In genomic region chr13:74287672-74288169, GRCh38 we compare ENCODE assay signal across 8 cellular contexts.
DNase-seq lines count a peak whose midpoint lies in the region; ATAC-seq and TF ChIP-seq lines count a peak whose summit lies in the region.

No MANE protein-coding gene starts in this region.

- H2AK5ac ChIP-seq in IMR-90 (ENCODE audit: low read depth, low read length): no peak overlapping the region

- TF ChIP-seq CTCF in IMR-90 (conservative IDR thresholded peaks at IDR 0.05; ENCODE audit: low read depth, low read length) (no peak), thoracic aorta (IDR thresholded peaks at IDR 0.05) (no peak)

- no peak overlapping the region for H3K23ac ChIP-seq in IMR-90 (ENCODE audit: low read depth, low read length)

- no peak overlapping the region for H3K4ac ChIP-seq in IMR-90 (ENCODE audit: low read depth, low read length)

- dilution Hi-C loops in IMR-90 (cut with HindIII; ENCODE audit: low sequenced_read_pairs, unreplicated experiment): no loop called here

- H2AK9ac ChIP-seq in IMR-90 (replicated peaks; ENCODE audit: low read depth, low read length, poor library complexity): no peak overlapping the region

- H3K9ac ChIP-seq in IMR-90 (ENCODE audit: low read depth, low read length): no peak overlapping the region

- no peak overlapping the region for H3K18ac ChIP-seq in IMR-90 (ENCODE audit: low read depth, low read length)

- intact Hi-C loops in IMR-90 (cut with micrococcal nuclease) (loop anchor here (1.0 to 5.0 kb wide), 5 partner anchors 152 to 930 kb away; no protein-coding TSS in a partner anchor), head of caudate nucleus (cut with DNase I) (no loop called here)

- no peaks in the 10 kb centered on the region for H3K9me3 Mint-ChIP-seq in activated naive CD4-positive, alpha-beta T cell treated with anti-CD3 and anti-CD28 coated beads, Interleukin-2, amount 10 ng/mL, durations not matched to agents 7 days and 5 days

- POLR2A ChIA-PET in IMR-90 (lab: Charles Lee; ENCODE audit: unreplicated experiment): no interaction called here

- H3K9me3 ChIP-seq in IMR-90 (ENCODE audit: control insufficient read depth, insufficient read depth, low read length) (no peaks in the 10 kb centered on the region), thoracic aorta (no peaks in the 10 kb centered on the region)

- no peak overlapping the region for H4K5ac ChIP-seq in IMR-90 (ENCODE audit: low read depth, low read length)

- H3K27me3 Mint-ChIP-seq in activated naive CD4-positive, alpha-beta T cell treated with anti-CD3 and anti-CD28 coated beads, Interleukin-2, amount 10 ng/mL, durations not matched to agents 7 days and 5 days: peaks cover 3% of the 10 kb centered on the region

- no TSS peak for BruUV-seq in IMR-90 (replicated peaks; lab: Mats Ljungman, UMichigan)

- CTCF ChIA-PET in IMR-90 (lab: Yijun Ruan, JAX): interaction anchor here (0.5 to 2.4 kb wide), 9 partner anchors 9 to 1049 kb away, joined by 3 to 8 read pairs (median 5); no protein-coding TSS in a partner anchor
- CTCF ChIA-PET in activated naive CD4-positive, alpha-beta T cell treated with anti-CD3 and anti-CD28 coated beads, Interleukin-2, amount 10 ng/mL, durations not matched to agents 7 days and 5 days (lab: Charles Lee): interaction anchor here (0.5 to 3.4 kb wide), 31 partner anchors 14 to 1140 kb away, joined by 3 to 29 read pairs (median 4); partner anchors contain the start of gene KLF12

- H3K36me3 ChIP-seq in IMR-90 (ENCODE audit: control insufficient read depth, insufficient read depth, low read length) (no peaks in the 10 kb centered on the region), thoracic aorta (no peaks in the 10 kb centered on the region)

- H3K4me3 ChIP-seq in IMR-90 (ENCODE audit: insufficient read depth, low read depth, low read length) (no peak overlapping the region), thoracic aorta (peak overlapping the region; percentile 59)

- TF ChIP-seq POLR2A in IMR-90 (IDR thresholded peaks at IDR 0.05; ENCODE audit: low read depth, low read length): no peak

- no peaks in the 10 kb centered on the region for H4K20me1 ChIP-seq in IMR-90 (ENCODE audit: insufficient read depth, low read length)

- ATAC-seq in IMR-90 (ENCODE audit: low read depth) (peak; percentile 71), thoracic aorta (ENCODE audit: insufficient number of reproducible peaks, low FRiP score, low read depth) (no peak)

- peak overlapping the region; percentile 88 for H3K27ac Mint-ChIP-seq in activated naive CD4-positive, alpha-beta T cell treated with anti-CD3 and anti-CD28 coated beads, Interleukin-2, amount 10 ng/mL, durations not matched to agents 7 days and 5 days

- H2BK15ac ChIP-seq in IMR-90 (ENCODE audit: low read depth, low read length): no peak overlapping the region

- H4K8ac ChIP-seq in IMR-90 (ENCODE audit: low read depth in 2 of 2, low read length in 2 of 2): no peak overlapping the region

- in situ Hi-C loops in IMR-90 (cut with MboI; ENCODE audit: low sequenced_read_pairs): loop anchor here (25.0 kb wide), 1 partner anchor 450 kb away; no protein-coding TSS in a partner anchor

- H2BK5ac ChIP-seq in IMR-90 (ENCODE audit: low read depth, low read length, poor library complexity, severe bottlenecking): no peak overlapping the region

- H3K36me3 Mint-ChIP-seq in activated naive CD4-positive, alpha-beta T cell treated with anti-CD3 and anti-CD28 coated beads, Interleukin-2, amount 10 ng/mL, durations not matched to agents 7 days and 5 days: no peaks in the 10 kb centered on the region

- H2BK120ac ChIP-seq in IMR-90 (ENCODE audit: low read depth, low read length): no peak overlapping the region

- peaks cover 2% of the 10 kb centered on the region for H3K4me1 ChIP-seq in IMR-90 (ENCODE audit: control insufficient read depth, insufficient read depth, low read length)
- H3K4me1 ChIP-seq in thoracic aorta (ENCODE audit: control insufficient read depth in 1 of 2, low read depth in 2 of 2): peaks cover 4 to 24% of the 10 kb centered on the region in 2 donors

- peak overlapping the region; percentile 13; the same call in 1 of the 2 replicates for H3K4me2 ChIP-seq in IMR-90 (ENCODE audit: low read depth, low read length)

- TF ChIP-seq RAD21 in IMR-90 (IDR thresholded peaks at IDR 0.05; ENCODE audit: low read length): no peak

- 0% methylated on average over 1 of the region's 5 CpGs; no CpG with 5 or more reads in 1 of the 2 experiments for WGBS in IMR-90 (ENCODE audit: extremely low coverage in 2 of 2, insufficient read length in 1 of 2), 2 experiments

- peak overlapping the region; percentile 57 for H3K4me3 Mint-ChIP-seq in activated naive CD4-positive, alpha-beta T cell treated with anti-CD3 and anti-CD28 coated beads, Interleukin-2, amount 10 ng/mL, durations not matched to agents 7 days and 5 days

- H3K56ac ChIP-seq in IMR-90 (ENCODE audit: extremely low read depth, insufficient read depth, low read length): no peak overlapping the region

- peaks cover 2% of the 10 kb centered on the region; the same call in 1 of the 2 replicates for H3K9me1 ChIP-seq in IMR-90 (ENCODE audit: insufficient read depth, low read length)

- H2AFZ ChIP-seq in IMR-90 (replicated peaks; ENCODE audit: low read length, poor library complexity): no peak overlapping the region

- H2BK20ac ChIP-seq in IMR-90 (ENCODE audit: low read depth, low read length): no peak overlapping the region

- H3K27me3 ChIP-seq in IMR-90 (ENCODE audit: control insufficient read depth, insufficient read depth, low read length): no peaks in the 10 kb centered on the region
- H3K27me3 ChIP-seq in thoracic aorta (replicated peaks; ENCODE audit: insufficient read depth): no peaks in the 10 kb centered on the region

- H3K14ac ChIP-seq in IMR-90 (replicated peaks; ENCODE audit: low read depth, low read length): no peak overlapping the region

- H4K91ac ChIP-seq in IMR-90 (ENCODE audit: insufficient read depth, low read depth, low read length): no peak overlapping the region

- peaks cover 48% of the 10 kb centered on the region for H3K4me1 Mint-ChIP-seq in activated naive CD4-positive, alpha-beta T cell treated with anti-CD3 and anti-CD28 coated beads, Interleukin-2, amount 10 ng/mL, durations not matched to agents 7 days and 5 days

- no peak overlapping the region for H3K27ac ChIP-seq in IMR-90 (ENCODE audit: insufficient read depth, low read length)
- H3K27ac ChIP-seq in thoracic aorta: no peak overlapping the region

- no peaks in the 10 kb centered on the region for H3K79me1 ChIP-seq in IMR-90 (ENCODE audit: low read depth in 1 of 2, low read length in 2 of 2)

- DNase-seq in NCI-H2081 (lab: John Stamatoyannopoulos, UW) (peak; percentile 39 to 74), NCI-H2081 treated with DMSO at 0.1 percent for 48 hours (lab: John Stamatoyannopoulos, UW) (no peak), IMR-90 (peak; percentile 64), SK-N-DZ (ENCODE audit: low spot score) (peak; percentile 73), head of caudate nucleus (peak; percentile 62 to 95 (median 85)), pons (ENCODE audit: low spot score) (peak; percentile 89), thoracic aorta (ENCODE audit: low spot score) (peak; percentile 25)
- DNase-seq in activated naive CD4-positive, alpha-beta T cell treated with anti-CD3 and anti-CD28 coated beads, Interleukin-2, amount 10 ng/mL, durations not matched to agents 7 days and 5 days: peak; percentile 88

TF ChIP-seq in IMR-90, 13 proteins besides CTCF, POLR2A, EP300 and RAD21:
- TF ChIP-seq USF2 (IDR thresholded peaks at IDR 0.05; ENCODE audit: low read depth, low read length): no peak
- TF ChIP-seq MAZ (IDR thresholded peaks at IDR 0.05; ENCODE audit: borderline replicate concordance, low read depth, low read length): no peak
- no peak for TF ChIP-seq ELK1 (IDR thresholded peaks at IDR 0.05; ENCODE audit: borderline replicate concordance, low read depth, low read length)
- TF ChIP-seq CEBPB (IDR thresholded peaks at IDR 0.05; ENCODE audit: low read depth, low read length): peak; percentile 83
